In the genomic region with DNA sequence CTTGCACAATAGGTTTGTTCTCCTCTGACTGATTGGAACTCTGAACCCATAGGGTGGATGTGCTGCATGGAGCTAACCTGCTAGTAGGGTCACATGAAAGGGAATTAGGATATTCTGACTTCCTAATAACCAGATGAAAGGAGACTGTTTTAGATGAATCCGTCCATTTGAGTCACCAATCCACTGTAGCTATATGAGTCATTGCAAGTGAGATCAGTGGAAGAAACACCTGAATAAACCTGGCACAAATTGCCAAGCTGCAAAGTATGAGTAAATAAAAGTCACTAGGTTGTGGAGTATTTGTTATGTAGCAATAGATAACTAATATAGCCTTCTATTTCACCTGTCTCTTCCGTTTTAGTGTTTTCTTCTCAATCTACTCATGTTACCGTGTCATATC, we compare ENCODE assay signal across 20 cellular contexts.
DNase-seq lines count a peak whose midpoint lies in the region; ATAC-seq lines count a peak whose summit lies in the region.
"Had no signal": no experiment of that assay in that cellular context is flagged by ENCODE, and none has a peak within 500 bp of the region (broad histone marks: within the 10 kb centered on the region; RNA-seq: fewer than 3 reads in every experiment).

No MANE protein-coding gene starts in this region.

- H3K36me3 Mint-ChIP-seq in activated T-cell treated with anti-CD3 and anti-CD28 coated beads, Interleukin-2, amount 50 U/mL, for 4 hours (ENCODE audit: insufficient read depth): no peaks in the 10 kb centered on the region
- H3K36me3 Mint-ChIP-seq: brain, type B pancreatic cell had no signal

- H3K4me3 Mint-ChIP-seq in activated T-cell treated with anti-CD3 and anti-CD28 coated beads, Interleukin-2, amount 50 U/mL, for 4 hours: no peak overlapping the region
- H3K4me3 Mint-ChIP-seq: brain, type B pancreatic cell had no signal

- DNase-seq in DMS153 (lab: John Stamatoyannopoulos, UW) (peak; percentile 8), NCI-H2196 (lab: John Stamatoyannopoulos, UW; ENCODE audit: unreplicated experiment) (peak; percentile 48), astrocyte of the hippocampus (ENCODE audit: low read depth, low spot score) (peak; percentile 2), kidney glomerular epithelial cell (lab: John Stamatoyannopoulos, UW) (peak; percentile 51), COLO668 (lab: John Stamatoyannopoulos, UW; ENCODE audit: unreplicated experiment) (no peak), NCI-H2081 treated with DMSO at 0.1 percent for 48 hours (lab: John Stamatoyannopoulos, UW) (no peak)
- no peak for DNase-seq in activated T-cell treated with anti-CD3 and anti-CD28 coated beads, Interleukin-2, amount 50 U/mL, for 4 hours
- DNase-seq: activated CD8-positive, alpha-beta memory T cell treated with anti-CD3 and anti-CD28 coated beads, Interleukin-2, amount 50 U/mL, for 4 hours; activated effector memory CD4-positive, alpha-beta T cell treated with Interleukin-2 at 50 U/mL for 16 hours; BE2C; Caco-2; colonic mucosa; H7; NCI-H1694; NCI-H226 had no signal

- no peaks in the 10 kb centered on the region for H3K4me1 Mint-ChIP-seq in activated T-cell treated with anti-CD3 and anti-CD28 coated beads, Interleukin-2, amount 50 U/mL, for 4 hours (ENCODE audit: low read depth)

- H3K27me3 Mint-ChIP-seq in activated T-cell treated with anti-CD3 and anti-CD28 coated beads, Interleukin-2, amount 50 U/mL, for 4 hours (ENCODE audit: low read depth): no peaks in the 10 kb centered on the region
- H3K27me3 Mint-ChIP-seq: brain, type B pancreatic cell had no signal

- ATAC-seq in activated T-cell treated with anti-CD3 and anti-CD28 coated beads, Interleukin-2, amount 50 U/mL, for 4 hours: no peak
- ATAC-seq in HG02610 (IDR thresholded peaks at IDR 0.05; ENCODE audit: unreplicated experiment): no peak
- ATAC-seq: K562, SK-N-SH treated with all-trans-retinoic acid at 6 μM for 48 hours had no signal

- no peaks in the 10 kb centered on the region for H3K9me3 Mint-ChIP-seq in activated T-cell treated with anti-CD3 and anti-CD28 coated beads, Interleukin-2, amount 50 U/mL, for 4 hours
- H3K9me3 Mint-ChIP-seq: type B pancreatic cell had no signal

Comparison
In these comparisons a context has a peak if more than half of its experiments do, and no peak if none do; other contexts are left out.
1. DNase-seq: peak in DMS153 (single experiment), NCI-H2196 (single experiment), astrocyte of the hippocampus (single experiment) and kidney glomerular epithelial cell (single experiment); none in COLO668 (single experiment), activated T-cell treated with anti-CD3 and anti-CD28 coated beads, Interleukin-2, amount 50 U/mL, for 4 hours (single experiment) and NCI-H2081 treated with DMSO at 0.1 percent for 48 hours (single experiment).